23 cellular contexts compared by ENCODE assay signal in genomic region chr20:22223251-22223650, GRCh38.
"Had no signal": no experiment of that assay in that cellular context is flagged by ENCODE, and none has a peak within 500 bp of the region (broad histone marks: within the 10 kb centered on the region; RNA-seq: fewer than 3 reads in every experiment).

No MANE protein-coding gene starts in this region.

- H3K27ac Mint-ChIP-seq: T-cell had no signal

- H3K36me3 Mint-ChIP-seq: T-cell had no signal

- H3K4me3 ChIP-seq: MG63 had no signal

- FAIRE-seq: HepG2, RCC 7860 had no signal

- H3K9me3 ChIP-seq: MG63, SK-N-SH had no signal

- H3K27ac ChIP-seq: RWPE1 had no signal

- DNase-seq: IMR-90, Karpas-422, KG1, MG63, NCI-H1092, NCI-H1105 treated with DMSO at 0.1 percent for 48 hours, NCI-H1417 treated with DMSO at 0.1 percent for 48 hours, NCI-H146, NCI-H1694 treated with DMSO at 0.1 percent for 48 hours, NCI-H1930, NCI-H2081, NCI-H2107, NCI-H2227 treated with DMSO at 0.1 percent for 48 hours, NCI-H524 treated with DMSO at 0.1 percent for 48 hours, NCI-H69, NCI-H774, SHP77, SK-N-SH, SW 1271, T-cell had no signal

- H3K27me3 Mint-ChIP-seq: T-cell had no signal

- H3K4me3 Mint-ChIP-seq: T-cell had no signal

- H3K9me2 ChIP-seq: SK-N-SH had no signal

- H3K4me1 Mint-ChIP-seq: T-cell had no signal

- H3K36me3 ChIP-seq: MG63 had no signal

- ATAC-seq: HepG2, T-cell had no signal

- H3K4me2 ChIP-seq: SK-N-SH had no signal

- H3K27me3 ChIP-seq: MG63 had no signal
